22 cellular contexts compared by ENCODE assay signal in genomic region chr7:3579638-3580219, GRCh38.
A peak's percentile ranks its signal among the peaks of the same experiment; 100 is the strongest.
DNase-seq lines count a peak whose midpoint lies in the region; ATAC-seq and TF ChIP-seq lines count a peak whose summit lies in the region.
"Had no signal": no experiment of that assay in that cellular context is flagged by ENCODE, and none has a peak within 500 bp of the region (broad histone marks: within the 10 kb centered on the region; RNA-seq: fewer than 3 reads in every experiment).

No MANE protein-coding gene starts in this region.

- WGBS in endodermal cell (ENCODE audit: insufficient coverage in 1 of 2, insufficient read length in 1 of 2), 2 experiments = 92% methylated on average over 1 of the region's 1 CpG; no CpG with 5 or more reads in 1 of the 2 experiments
- WGBS in hepatocyte (ENCODE audit: low lambda C conversion rate, missing lambda C conversion rate) = 92% methylated on average over 1 of the region's 1 CpG
- WGBS in stomach, 5 donors = 62 to 92% (median 74%) methylated on average over 1 of the region's 1 CpG
- WGBS in transverse colon (ENCODE audit: low coverage in 1 of 2), 2 donors = 60 to 72% methylated on average over 1 of the region's 1 CpG

- CTCF ChIA-PET in Calu3 (lab: Charles Lee) = no interaction called here
- CTCF ChIA-PET in PC-3 (lab: Charles Lee) = no interaction called here

- DNase-seq in Calu3 (peak; percentile 43), PC-3 (peak; percentile 38), endodermal cell (no peak), fibroblast of gingiva (ENCODE audit: low read depth) (peak; percentile 59), hepatocyte (ENCODE audit: low spot score) (no peak), stomach (no peak), osteocyte (ENCODE audit: extremely low spot score, unreplicated experiment) (no peak), transverse colon (no peak)
- DNase-seq: Caco-2; CD4-positive, CD25-positive, alpha-beta regulatory T cell; CD8-positive, alpha-beta T cell; DMS 273 treated with DMSO at 0.1 percent for 48 hours; DMS79; EL; GDM1; GOT3; HFFc6 had no signal

- no peaks in the 10 kb centered on the region for H3K9me2 ChIP-seq in PC-3 (replicated peaks; ENCODE audit: low read length)
- H3K9me2 ChIP-seq in hepatocyte (replicated peaks; ENCODE audit: insufficient read depth) = no peaks in the 10 kb centered on the region

- H3K27me3 Mint-ChIP-seq in Calu3 (ENCODE audit: unreplicated experiment) = no peaks in the 10 kb centered on the region
- no peaks in the 10 kb centered on the region for H3K27me3 Mint-ChIP-seq in endodermal cell (ENCODE audit: insufficient read depth)
- no peaks in the 10 kb centered on the region for H3K27me3 Mint-ChIP-seq in osteocyte (ENCODE audit: unreplicated experiment)
- H3K27me3 Mint-ChIP-seq: CD4-positive, CD25-positive, alpha-beta regulatory T cell had no signal

- peak overlapping the region; percentile 71 for H3K27ac Mint-ChIP-seq in Calu3 (ENCODE audit: unreplicated experiment)
- no peak overlapping the region for H3K27ac Mint-ChIP-seq in endodermal cell
- no peak overlapping the region for H3K27ac Mint-ChIP-seq in osteocyte (ENCODE audit: unreplicated experiment)
- H3K27ac Mint-ChIP-seq: B cell; CD4-positive, CD25-positive, alpha-beta regulatory T cell; CD8-positive, alpha-beta T cell; HFFc6 had no signal

- H3K27ac ChIP-seq in PC-3 (ENCODE audit: low read length) = no peak overlapping the region
- no peak overlapping the region for H3K27ac ChIP-seq in endodermal cell (ENCODE audit: low read depth, low read length)
- H3K27ac ChIP-seq in hepatocyte = no peak overlapping the region
- H3K27ac ChIP-seq in stomach = no peak overlapping the region
- no peak overlapping the region for H3K27ac ChIP-seq in transverse colon
- H3K27ac ChIP-seq: BLaER1, C4-2B had no signal

- no peaks in the 10 kb centered on the region for H3K79me2 ChIP-seq in PC-3 (ENCODE audit: low read length)
- H3K79me2 ChIP-seq in hepatocyte = no peaks in the 10 kb centered on the region

- in situ Hi-C loops in transverse colon (cut with MboI; ENCODE audit: low pct_ligation_motif_present in 1 of 4, low pct_unique_long_range_greater_than_20kb in 1 of 4, low sequenced_read_pairs in 3 of 4) = no loop called here

- TF ChIP-seq EP300 in stomach (IDR thresholded peaks at IDR 0.05) (no peak), transverse colon (IDR thresholded peaks at IDR 0.05; ENCODE audit: low read depth) (no peak)

- H3K4me3 ChIP-seq in PC-3 (ENCODE audit: low read length) (no peak overlapping the region), endodermal cell (ENCODE audit: low read length) (peak overlapping the region; percentile 2), hepatocyte (no peak overlapping the region), stomach (no peak overlapping the region), transverse colon (no peak overlapping the region)
- H3K4me3 ChIP-seq: BLaER1, GM12878, HAP-1 had no signal

- H3K4me3 Mint-ChIP-seq in Calu3 (ENCODE audit: low read depth, unreplicated experiment) (no peak overlapping the region), endodermal cell (no peak overlapping the region), osteocyte (ENCODE audit: unreplicated experiment) (no peak overlapping the region)
- H3K4me3 Mint-ChIP-seq: B cell; CD4-positive, CD25-positive, alpha-beta regulatory T cell; CD8-positive, alpha-beta T cell; HFFc6 had no signal

- H3K4me2 ChIP-seq in PC-3 (ENCODE audit: low read length) (no peak overlapping the region), hepatocyte (no peak overlapping the region)
- H3K4me2 ChIP-seq: BLaER1 had no signal

- H4K20me1 ChIP-seq in PC-3 (ENCODE audit: low read length) (no peaks in the 10 kb centered on the region), hepatocyte (ENCODE audit: insufficient read depth, poor library complexity, severe bottlenecking) (no peaks in the 10 kb centered on the region)
- H4K20me1 ChIP-seq: BLaER1 had no signal

- H3K4me1 ChIP-seq in PC-3 (ENCODE audit: insufficient read depth, low read length) (no peaks in the 10 kb centered on the region), endodermal cell (ENCODE audit: control insufficient read depth, insufficient read depth, low read length) (no peaks in the 10 kb centered on the region), hepatocyte (ENCODE audit: insufficient read depth) (no peaks in the 10 kb centered on the region), stomach (peaks cover 0 to 16% (median 6%) of the 10 kb centered on the region in 4 donors), transverse colon (no peaks in the 10 kb centered on the region)
- H3K4me1 ChIP-seq: BLaER1, Caco-2, HAP-1 had no signal

- H3K9me3 Mint-ChIP-seq in Calu3 (ENCODE audit: low read depth, unreplicated experiment) = peaks cover 3% of the 10 kb centered on the region
- H3K9me3 Mint-ChIP-seq in endodermal cell = peaks cover 55% of the 10 kb centered on the region
- H3K9me3 Mint-ChIP-seq in osteocyte (ENCODE audit: unreplicated experiment) = peaks cover 24% of the 10 kb centered on the region

- no peak for TF ChIP-seq POLR2A in stomach (IDR thresholded peaks at IDR 0.05)
- no peak for TF ChIP-seq POLR2A in transverse colon (IDR thresholded peaks at IDR 0.05)

- no peak overlapping the region for H3K9ac ChIP-seq in PC-3 (ENCODE audit: low read length)
- no peak overlapping the region for H3K9ac ChIP-seq in endodermal cell (ENCODE audit: extremely low read depth, low read length, poor library complexity, severe bottlenecking)
- H3K9ac ChIP-seq: BLaER1 had no signal

- no TSS peak for BruUV-seq in Calu3 (replicated peaks; lab: Mats Ljungman, UMichigan)
- BruUV-seq in PC-3 (replicated peaks; lab: Mats Ljungman, UMichigan) = no TSS peak

- intact Hi-C loops in Calu3 (cut with micrococcal nuclease; ENCODE audit: unreplicated experiment) (no loop called here), PC-3 (cut with micrococcal nuclease) (no loop called here), stomach (cut with DNase I; ENCODE audit: low total_unique reads) (no loop called here), transverse colon (cut with DNase I; ENCODE audit: low total_unique reads) (no loop called here)

- ATAC-seq in PC-3 = peak; percentile 64
- ATAC-seq: CD8-positive, alpha-beta T cell; GM12878 had no signal

- peaks cover 14% of the 10 kb centered on the region for H3K4me1 Mint-ChIP-seq in Calu3 (ENCODE audit: low read depth, unreplicated experiment)
- peaks cover 16% of the 10 kb centered on the region for H3K4me1 Mint-ChIP-seq in endodermal cell
- no peaks in the 10 kb centered on the region for H3K4me1 Mint-ChIP-seq in osteocyte (ENCODE audit: unreplicated experiment)
- H3K4me1 Mint-ChIP-seq: B cell; CD4-positive, CD25-positive, alpha-beta regulatory T cell had no signal

- H3K27me3 ChIP-seq in PC-3 (ENCODE audit: low read length) (no peaks in the 10 kb centered on the region), endodermal cell (ENCODE audit: control insufficient read depth, insufficient read depth, low read length, poor library complexity, severe bottlenecking) (no peaks in the 10 kb centered on the region), hepatocyte (no peaks in the 10 kb centered on the region), stomach (no peaks in the 10 kb centered on the region), transverse colon (no peaks in the 10 kb centered on the region)
- H3K27me3 ChIP-seq: BLaER1 had no signal

- H2AFZ ChIP-seq in PC-3 (ENCODE audit: low read length) (no peak overlapping the region), hepatocyte (no peak overlapping the region)

- no peaks in the 10 kb centered on the region for H3K9me3 ChIP-seq in PC-3 (ENCODE audit: low read length)
- H3K9me3 ChIP-seq in endodermal cell (ENCODE audit: control insufficient read depth, low read length) = peaks cover 54% of the 10 kb centered on the region
- no peaks in the 10 kb centered on the region for H3K9me3 ChIP-seq in hepatocyte (ENCODE audit: low read depth)
- H3K9me3 ChIP-seq in stomach = peaks cover 0 to 22% (median 3%) of the 10 kb centered on the region in 4 donors
- H3K9me3 ChIP-seq in transverse colon = no peaks in the 10 kb centered on the region
- H3K9me3 ChIP-seq: HAP-1 had no signal

- TF ChIP-seq CTCF in Calu3 (IDR thresholded peaks at IDR 0.05; ENCODE audit: unreplicated experiment) (no peak), PC-3 (conservative IDR thresholded peaks at IDR 0.05; ENCODE audit: low read depth, low read length) (no peak), endodermal cell (conservative IDR thresholded peaks at IDR 0.05) (no peak), hepatocyte (IDR thresholded peaks at IDR 0.05; ENCODE audit: poor library complexity) (no peak), stomach (IDR thresholded peaks at IDR 0.05) (no peak), osteocyte (IDR thresholded peaks at IDR 0.05) (no peak), transverse colon (IDR thresholded peaks at IDR 0.05) (no peak)

- POLR2A ChIA-PET in PC-3 (lab: Charles Lee; ENCODE audit: unreplicated experiment) = no interaction called here

- H3K36me3 Mint-ChIP-seq in Calu3 (ENCODE audit: insufficient read depth, unreplicated experiment) = no peaks in the 10 kb centered on the region
- H3K36me3 Mint-ChIP-seq in endodermal cell (ENCODE audit: low read depth) = peaks cover 37% of the 10 kb centered on the region
- H3K36me3 Mint-ChIP-seq in osteocyte (ENCODE audit: unreplicated experiment) = peaks cover 3% of the 10 kb centered on the region
- H3K36me3 Mint-ChIP-seq: CD4-positive, CD25-positive, alpha-beta regulatory T cell; CD8-positive, alpha-beta T cell had no signal

- H3K36me3 ChIP-seq in PC-3 (ENCODE audit: low read depth, low read length) = no peaks in the 10 kb centered on the region
- no peaks in the 10 kb centered on the region for H3K36me3 ChIP-seq in endodermal cell (ENCODE audit: control insufficient read depth, insufficient read depth, low read length)
- H3K36me3 ChIP-seq in hepatocyte (replicated peaks; ENCODE audit: insufficient read depth, low read depth) = no peaks in the 10 kb centered on the region
- no peaks in the 10 kb centered on the region for H3K36me3 ChIP-seq in stomach
- no peaks in the 10 kb centered on the region for H3K36me3 ChIP-seq in transverse colon
- H3K36me3 ChIP-seq: BLaER1, HAP-1 had no signal

- H3F3A ChIP-seq in PC-3 (ENCODE audit: low read length, unreplicated experiment) = no peaks in the 10 kb centered on the region

Comparison
In these comparisons a context has a peak if more than half of its experiments do, and no peak if none do; other contexts are left out.
1. DNase-seq: peak in Calu3 (single experiment), PC-3 (single experiment) and fibroblast of gingiva (single experiment); none in endodermal cell (single experiment), hepatocyte (single experiment), stomach (single experiment), osteocyte (single experiment) and transverse colon (single experiment).